In the genomic region with DNA sequence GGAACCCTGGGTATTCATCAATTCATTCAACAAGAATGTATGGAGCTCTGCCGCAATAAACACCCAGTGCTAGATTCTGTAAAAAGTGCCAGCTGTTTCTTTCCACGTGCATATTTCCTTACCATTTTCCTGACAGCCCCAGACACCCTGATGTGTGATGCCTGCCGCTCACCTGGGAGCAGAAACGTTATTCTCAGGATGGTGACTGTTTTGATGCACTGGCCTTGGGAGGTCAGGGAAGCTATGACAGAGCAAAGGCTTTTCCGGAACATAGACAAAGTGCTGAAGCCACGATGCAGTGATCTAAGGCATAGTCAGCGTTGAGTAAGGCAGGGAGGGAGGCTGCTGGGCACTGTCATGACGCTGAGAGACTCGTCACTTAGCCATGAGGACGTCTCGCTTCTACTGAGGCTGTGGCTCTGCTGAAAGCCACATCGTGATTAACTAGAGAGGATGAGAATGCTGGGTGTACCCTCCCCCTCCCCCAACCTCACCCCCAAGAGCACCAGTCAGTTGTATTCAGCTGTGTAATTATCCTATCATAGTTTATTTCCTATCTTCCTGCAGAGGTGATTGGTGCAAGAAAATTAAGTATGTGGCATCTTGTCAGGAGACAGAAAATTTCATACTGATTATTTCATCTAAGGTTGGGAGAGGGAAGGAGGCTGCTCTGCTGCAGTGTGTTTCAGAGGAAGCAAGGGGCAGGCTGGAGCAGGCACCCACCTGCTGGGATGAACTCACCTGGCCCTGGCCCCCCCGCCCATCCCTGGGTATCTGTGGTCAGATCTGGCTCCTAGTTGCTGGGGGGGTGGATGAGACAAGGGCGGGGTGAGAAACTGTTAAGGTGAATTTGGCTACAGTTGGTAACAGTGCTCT, we compare ENCODE assay signal across 3 cellular contexts.
TF ChIP-seq lines count a peak whose summit lies in the region.

No MANE protein-coding gene starts in this region.

TF ChIP-seq in GM23338, 12 proteins besides CTCF, POLR2A, EP300 and RAD21 (continued from another document and continues in another):
- TF ChIP-seq, protein P1, sequence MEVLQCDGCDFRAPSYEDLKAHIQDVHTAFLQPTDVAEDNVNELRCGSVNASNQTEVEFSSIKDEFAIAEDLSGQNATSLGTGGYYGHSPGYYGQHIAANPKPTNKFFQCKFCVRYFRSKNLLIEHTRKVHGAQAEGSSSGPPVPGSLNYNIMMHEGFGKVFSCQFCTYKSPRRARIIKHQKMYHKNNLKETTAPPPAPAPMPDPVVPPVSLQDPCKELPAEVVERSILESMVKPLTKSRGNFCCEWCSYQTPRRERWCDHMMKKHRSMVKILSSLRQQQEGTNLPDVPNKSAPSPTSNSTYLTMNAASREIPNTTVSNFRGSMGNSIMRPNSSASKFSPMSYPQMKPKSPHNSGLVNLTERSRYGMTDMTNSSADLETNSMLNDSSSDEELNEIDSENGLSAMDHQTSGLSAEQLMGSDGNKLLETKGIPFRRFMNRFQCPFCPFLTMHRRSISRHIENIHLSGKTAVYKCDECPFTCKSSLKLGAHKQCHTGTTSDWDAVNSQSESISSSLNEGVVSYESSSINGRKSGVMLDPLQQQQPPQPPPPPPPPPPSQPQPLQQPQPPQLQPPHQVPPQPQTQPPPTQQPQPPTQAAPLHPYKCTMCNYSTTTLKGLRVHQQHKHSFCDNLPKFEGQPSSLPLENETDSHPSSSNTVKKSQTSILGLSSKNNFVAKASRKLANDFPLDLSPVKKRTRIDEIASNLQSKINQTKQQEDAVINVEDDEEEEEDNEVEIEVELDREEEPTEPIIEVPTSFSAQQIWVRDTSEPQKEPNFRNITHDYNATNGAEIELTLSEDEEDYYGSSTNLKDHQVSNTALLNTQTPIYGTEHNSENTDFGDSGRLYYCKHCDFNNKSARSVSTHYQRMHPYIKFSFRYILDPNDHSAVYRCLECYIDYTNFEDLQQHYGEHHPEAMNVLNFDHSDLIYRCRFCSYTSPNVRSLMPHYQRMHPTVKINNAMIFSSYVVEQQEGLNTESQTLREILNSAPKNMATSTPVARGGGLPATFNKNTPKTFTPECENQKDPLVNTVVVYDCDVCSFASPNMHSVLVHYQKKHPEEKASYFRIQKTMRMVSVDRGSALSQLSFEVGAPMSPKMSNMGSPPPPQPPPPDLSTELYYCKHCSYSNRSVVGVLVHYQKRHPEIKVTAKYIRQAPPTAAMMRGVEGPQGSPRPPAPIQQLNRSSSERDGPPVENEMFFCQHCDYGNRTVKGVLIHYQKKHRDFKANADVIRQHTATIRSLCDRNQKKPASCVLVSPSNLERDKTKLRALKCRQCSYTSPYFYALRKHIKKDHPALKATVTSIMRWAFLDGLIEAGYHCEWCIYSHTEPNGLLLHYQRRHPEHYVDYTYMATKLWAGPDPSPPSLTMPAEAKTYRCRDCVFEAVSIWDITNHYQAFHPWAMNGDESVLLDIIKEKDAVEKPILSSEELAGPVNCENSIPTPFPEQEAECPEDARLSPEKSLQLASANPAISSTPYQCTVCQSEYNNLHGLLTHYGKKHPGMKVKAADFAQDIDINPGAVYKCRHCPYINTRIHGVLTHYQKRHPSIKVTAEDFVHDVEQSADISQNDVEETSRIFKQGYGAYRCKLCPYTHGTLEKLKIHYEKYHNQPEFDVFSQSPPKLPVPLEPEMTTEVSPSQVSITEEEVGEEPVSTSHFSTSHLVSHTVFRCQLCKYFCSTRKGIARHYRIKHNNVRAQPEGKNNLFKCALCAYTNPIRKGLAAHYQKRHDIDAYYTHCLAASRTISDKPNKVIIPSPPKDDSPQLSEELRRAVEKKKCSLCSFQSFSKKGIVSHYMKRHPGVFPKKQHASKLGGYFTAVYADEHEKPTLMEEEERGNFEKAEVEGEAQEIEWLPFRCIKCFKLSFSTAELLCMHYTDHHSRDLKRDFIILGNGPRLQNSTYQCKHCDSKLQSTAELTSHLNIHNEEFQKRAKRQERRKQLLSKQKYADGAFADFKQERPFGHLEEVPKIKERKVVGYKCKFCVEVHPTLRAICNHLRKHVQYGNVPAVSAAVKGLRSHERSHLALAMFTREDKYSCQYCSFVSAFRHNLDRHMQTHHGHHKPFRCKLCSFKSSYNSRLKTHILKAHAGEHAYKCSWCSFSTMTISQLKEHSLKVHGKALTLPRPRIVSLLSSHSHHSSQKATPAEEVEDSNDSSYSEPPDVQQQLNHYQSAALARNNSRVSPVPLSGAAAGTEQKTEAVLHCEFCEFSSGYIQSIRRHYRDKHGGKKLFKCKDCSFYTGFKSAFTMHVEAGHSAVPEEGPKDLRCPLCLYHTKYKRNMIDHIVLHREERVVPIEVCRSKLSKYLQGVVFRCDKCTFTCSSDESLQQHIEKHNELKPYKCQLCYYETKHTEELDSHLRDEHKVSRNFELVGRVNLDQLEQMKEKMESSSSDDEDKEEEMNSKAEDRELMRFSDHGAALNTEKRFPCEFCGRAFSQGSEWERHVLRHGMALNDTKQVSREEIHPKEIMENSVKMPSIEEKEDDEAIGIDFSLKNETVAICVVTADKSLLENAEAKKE (CRISPR knock-in tag; IDR thresholded peaks at IDR 0.05), result no peak
- TF ChIP-seq EZH2 (IDR thresholded peaks at IDR 0.05; ENCODE audit: low read depth, unreplicated experiment) (no peak), STAT1 (IDR thresholded peaks at IDR 0.05; ENCODE audit: unreplicated experiment) (no peak), EZH2phosphoT487 (IDR thresholded peaks at IDR 0.05; ENCODE audit: unreplicated experiment) (no peak), JUNB (IDR thresholded peaks at IDR 0.05; ENCODE audit: unreplicated experiment) (no peak)

TF ChIP-seq in SK-N-SH, 30 proteins besides CTCF, POLR2A, EP300 and RAD21 (continued from another document and continues in another):
- TF ChIP-seq SIN3A (IDR thresholded peaks at IDR 0.05; ENCODE audit: borderline replicate concordance, low read depth, low read length) (no peak; the same call in 1 of the 2 replicates), MEF2A (IDR thresholded peaks at IDR 0.05; ENCODE audit: borderline replicate concordance, low read depth) (no peak), FOXM1 (IDR thresholded peaks at IDR 0.05; ENCODE audit: low read depth) (no peak), JUND (IDR thresholded peaks at IDR 0.05) (peak; percentile 76; the same call in 1 of the 2 replicates), RCOR1 (IDR thresholded peaks at IDR 0.05; ENCODE audit: low read length) (no peak), NFIC (IDR thresholded peaks at IDR 0.05; ENCODE audit: borderline replicate concordance) (peak; percentile 47; the same call in 1 of the 2 replicates), GATA2 (CRISPR knock-in tag; IDR thresholded peaks at IDR 0.05) (no peak), TAF1 (IDR thresholded peaks at IDR 0.05; ENCODE audit: borderline replicate concordance, low read depth, low read length) (no peak), EZH2phosphoT487 (IDR thresholded peaks at IDR 0.05; ENCODE audit: borderline replicate concordance, low read depth) (no peak), TEAD4 (IDR thresholded peaks at IDR 0.05; ENCODE audit: borderline replicate concordance, insufficient read depth) (0 out of 2 replicates have a peak, but pooled peaks have one; percentile 44)
- TF ChIP-seq, protein P2, sequence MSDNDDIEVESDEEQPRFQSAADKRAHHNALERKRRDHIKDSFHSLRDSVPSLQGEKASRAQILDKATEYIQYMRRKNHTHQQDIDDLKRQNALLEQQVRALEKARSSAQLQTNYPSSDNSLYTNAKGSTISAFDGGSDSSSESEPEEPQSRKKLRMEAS (IDR thresholded peaks at IDR 0.05; ENCODE audit: low read depth), result peak; percentile 70
- TF ChIP-seq, protein P3, sequence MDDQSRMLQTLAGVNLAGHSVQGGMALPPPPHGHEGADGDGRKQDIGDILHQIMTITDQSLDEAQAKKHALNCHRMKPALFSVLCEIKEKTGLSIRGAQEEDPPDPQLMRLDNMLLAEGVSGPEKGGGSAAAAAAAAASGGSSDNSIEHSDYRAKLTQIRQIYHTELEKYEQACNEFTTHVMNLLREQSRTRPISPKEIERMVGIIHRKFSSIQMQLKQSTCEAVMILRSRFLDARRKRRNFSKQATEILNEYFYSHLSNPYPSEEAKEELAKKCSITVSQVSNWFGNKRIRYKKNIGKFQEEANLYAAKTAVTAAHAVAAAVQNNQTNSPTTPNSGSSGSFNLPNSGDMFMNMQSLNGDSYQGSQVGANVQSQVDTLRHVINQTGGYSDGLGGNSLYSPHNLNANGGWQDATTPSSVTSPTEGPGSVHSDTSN (IDR thresholded peaks at IDR 0.05), result peak; percentile 76
- TF ChIP-seq, protein P4, sequence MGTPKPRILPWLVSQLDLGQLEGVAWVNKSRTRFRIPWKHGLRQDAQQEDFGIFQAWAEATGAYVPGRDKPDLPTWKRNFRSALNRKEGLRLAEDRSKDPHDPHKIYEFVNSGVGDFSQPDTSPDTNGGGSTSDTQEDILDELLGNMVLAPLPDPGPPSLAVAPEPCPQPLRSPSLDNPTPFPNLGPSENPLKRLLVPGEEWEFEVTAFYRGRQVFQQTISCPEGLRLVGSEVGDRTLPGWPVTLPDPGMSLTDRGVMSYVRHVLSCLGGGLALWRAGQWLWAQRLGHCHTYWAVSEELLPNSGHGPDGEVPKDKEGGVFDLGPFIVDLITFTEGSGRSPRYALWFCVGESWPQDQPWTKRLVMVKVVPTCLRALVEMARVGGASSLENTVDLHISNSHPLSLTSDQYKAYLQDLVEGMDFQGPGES (IDR thresholded peaks at IDR 0.05; ENCODE audit: low read depth, low read length), result no peak
- TF ChIP-seq, protein P5, sequence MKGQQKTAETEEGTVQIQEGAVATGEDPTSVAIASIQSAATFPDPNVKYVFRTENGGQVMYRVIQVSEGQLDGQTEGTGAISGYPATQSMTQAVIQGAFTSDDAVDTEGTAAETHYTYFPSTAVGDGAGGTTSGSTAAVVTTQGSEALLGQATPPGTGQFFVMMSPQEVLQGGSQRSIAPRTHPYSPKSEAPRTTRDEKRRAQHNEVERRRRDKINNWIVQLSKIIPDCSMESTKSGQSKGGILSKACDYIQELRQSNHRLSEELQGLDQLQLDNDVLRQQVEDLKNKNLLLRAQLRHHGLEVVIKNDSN (IDR thresholded peaks at IDR 0.05; ENCODE audit: borderline replicate concordance, low read depth), result no peak

TF ChIP-seq in neural cell, 6 proteins besides CTCF, POLR2A, EP300 and RAD21 (continued from another document):
- TF ChIP-seq, protein P6, sequence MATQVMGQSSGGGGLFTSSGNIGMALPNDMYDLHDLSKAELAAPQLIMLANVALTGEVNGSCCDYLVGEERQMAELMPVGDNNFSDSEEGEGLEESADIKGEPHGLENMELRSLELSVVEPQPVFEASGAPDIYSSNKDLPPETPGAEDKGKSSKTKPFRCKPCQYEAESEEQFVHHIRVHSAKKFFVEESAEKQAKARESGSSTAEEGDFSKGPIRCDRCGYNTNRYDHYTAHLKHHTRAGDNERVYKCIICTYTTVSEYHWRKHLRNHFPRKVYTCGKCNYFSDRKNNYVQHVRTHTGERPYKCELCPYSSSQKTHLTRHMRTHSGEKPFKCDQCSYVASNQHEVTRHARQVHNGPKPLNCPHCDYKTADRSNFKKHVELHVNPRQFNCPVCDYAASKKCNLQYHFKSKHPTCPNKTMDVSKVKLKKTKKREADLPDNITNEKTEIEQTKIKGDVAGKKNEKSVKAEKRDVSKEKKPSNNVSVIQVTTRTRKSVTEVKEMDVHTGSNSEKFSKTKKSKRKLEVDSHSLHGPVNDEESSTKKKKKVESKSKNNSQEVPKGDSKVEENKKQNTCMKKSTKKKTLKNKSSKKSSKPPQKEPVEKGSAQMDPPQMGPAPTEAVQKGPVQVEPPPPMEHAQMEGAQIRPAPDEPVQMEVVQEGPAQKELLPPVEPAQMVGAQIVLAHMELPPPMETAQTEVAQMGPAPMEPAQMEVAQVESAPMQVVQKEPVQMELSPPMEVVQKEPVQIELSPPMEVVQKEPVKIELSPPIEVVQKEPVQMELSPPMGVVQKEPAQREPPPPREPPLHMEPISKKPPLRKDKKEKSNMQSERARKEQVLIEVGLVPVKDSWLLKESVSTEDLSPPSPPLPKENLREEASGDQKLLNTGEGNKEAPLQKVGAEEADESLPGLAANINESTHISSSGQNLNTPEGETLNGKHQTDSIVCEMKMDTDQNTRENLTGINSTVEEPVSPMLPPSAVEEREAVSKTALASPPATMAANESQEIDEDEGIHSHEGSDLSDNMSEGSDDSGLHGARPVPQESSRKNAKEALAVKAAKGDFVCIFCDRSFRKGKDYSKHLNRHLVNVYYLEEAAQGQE (IDR thresholded peaks at IDR 0.05; ENCODE audit: borderline replicate concordance), result peak; percentile 90
- TF ChIP-seq MXI1 (conservative IDR thresholded peaks at IDR 0.05; ENCODE audit: poor library complexity, severe bottlenecking), result peak; percentile 49
- peak; percentile 57 for TF ChIP-seq POLR2AphosphoS5 (IDR thresholded peaks at IDR 0.05)
- peak; percentile 62 for TF ChIP-seq TAF1 (IDR thresholded peaks at IDR 0.05; ENCODE audit: low read depth)
